In genomic region chr17:43014946-43015519, GRCh38 we compare ENCODE assay signal across 11 cellular contexts. TPM values are rescaled to one million over a fixed set of nuclear protein-coding genes. Genes with fewer than 3 reads are reported as not detected.
DNase-seq lines count a peak whose midpoint lies in the region; ATAC-seq, FAIRE-seq and TF ChIP-seq lines count a peak whose summit lies in the region.
"Had no signal": no experiment of that assay in that cellular context is flagged by ENCODE, and none has a peak within 500 bp of the region (broad histone marks: within the 10 kb centered on the region; RNA-seq: fewer than 3 reads in every experiment).

No MANE protein-coding gene starts in this region.

- peaks cover 31% of the 10 kb centered on the region for H3K36me3 Mint-ChIP-seq in T-helper 2 cell treated with Interferon-gamma antibody and Interleukin-4, amounts not matched to agents 5 μg/mL and 100 μg/mL, for 36 hours (ENCODE audit: low read depth)
- H3K36me3 Mint-ChIP-seq in memory B cell: peaks cover 16% of the 10 kb centered on the region

- no peak for DNase-seq in T-helper 2 cell treated with Interferon-gamma antibody and Interleukin-4, amounts not matched to agents 5 μg/mL and 100 μg/mL, for 36 hours (ENCODE audit: low spot score)
- DNase-seq in T-helper 2 cell: no peak
- no peak for DNase-seq in K562 (ENCODE audit: extremely low read depth in 1 of 4, low spot score in 3 of 4)
- no peak for DNase-seq in memory B cell (ENCODE audit: low spot score in 2 of 2)
- no peak for DNase-seq in stomach
- DNase-seq in NOMO-1 (lab: John Stamatoyannopoulos, UW; ENCODE audit: unreplicated experiment in 2 of 2): no peak
- DNase-seq: NCI-H774, T-helper 1 cell had no signal

- TF ChIP-seq RAD21 in K562 (CRISPR knock-in tag; conservative IDR thresholded peaks at IDR 0.05 in 1 of 2, IDR thresholded peaks at IDR 0.05 in 1 of 2): no peak

- CTCF ChIA-PET in K562 (lab: Yijun Ruan, JAX; ENCODE audit: low intra/inter-chr PET ratio): interaction anchor here (0.5 kb wide), 1 partner anchor 136 kb away, joined by 3 read pairs; no protein-coding TSS in a partner anchor

- H3K79me2 ChIP-seq in K562 (ENCODE audit: control insufficient read depth, insufficient read depth, low read length): peaks cover 21% of the 10 kb centered on the region

- TF ChIP-seq POLR2A in K562 (conservative IDR thresholded peaks at IDR 0.05): no peak
- no peak for TF ChIP-seq POLR2A in stomach (IDR thresholded peaks at IDR 0.05)

- H3K9me1 ChIP-seq in K562 (ENCODE audit: control insufficient read depth, insufficient read depth, low read length): peaks cover 10% of the 10 kb centered on the region

- TF ChIP-seq CTCF in K562 (IDR thresholded peaks at IDR 0.05 in 2 of 3, conservative IDR thresholded peaks at IDR 0.05 in 1 of 3; ENCODE audit: insufficient read depth in 2 of 3, low read depth in 1 of 3, low read length in 3 of 3) (no peak), stomach (IDR thresholded peaks at IDR 0.05) (no peak)

- intact Hi-C loops in K562 (cut with micrococcal nuclease): no loop called here
- intact Hi-C loops in stomach (cut with DNase I; ENCODE audit: low total_unique reads): no loop called here

- H3K9ac ChIP-seq in K562 (ENCODE audit: insufficient read depth in 1 of 2, low read depth in 2 of 2, low read length in 2 of 2): peak overlapping the region in 1 of 2 experiments; percentile 44; a peak in 1 of 4 replicates

- H3K4me1 Mint-ChIP-seq in T-helper 2 cell treated with Interferon-gamma antibody and Interleukin-4, amounts not matched to agents 5 μg/mL and 100 μg/mL, for 36 hours (ENCODE audit: low read depth): peaks cover 21% of the 10 kb centered on the region
- H3K4me1 Mint-ChIP-seq in memory B cell: peaks cover 15% of the 10 kb centered on the region

- H3K27me3 Mint-ChIP-seq in T-helper 2 cell treated with Interferon-gamma antibody and Interleukin-4, amounts not matched to agents 5 μg/mL and 100 μg/mL, for 36 hours (ENCODE audit: low read depth): no peaks in the 10 kb centered on the region
- no peaks in the 10 kb centered on the region for H3K27me3 Mint-ChIP-seq in memory B cell

- no peak for FAIRE-seq in K562 (lab: Jason Lieb, UNC)

- H2AFZ ChIP-seq in K562 (ENCODE audit: low read depth, low read length): no peak overlapping the region

- peaks cover 58% of the 10 kb centered on the region; the same call in 2 of the 3 replicates for H3K36me3 ChIP-seq in K562 (ENCODE audit: control insufficient read depth, insufficient read depth, low read length)
- peaks cover 29 to 71% (median 62%) of the 10 kb centered on the region in 4 donors for H3K36me3 ChIP-seq in stomach

- peak overlapping the region; percentile 63 for H3K27ac Mint-ChIP-seq in T-helper 2 cell treated with Interferon-gamma antibody and Interleukin-4, amounts not matched to agents 5 μg/mL and 100 μg/mL, for 36 hours
- H3K27ac Mint-ChIP-seq in memory B cell: peak overlapping the region; percentile 28

- TF ChIP-seq EP300 in K562 (IDR thresholded peaks at IDR 0.05; ENCODE audit: low read length) (no peak), stomach (IDR thresholded peaks at IDR 0.05) (no peak)

- H3K9me3 ChIP-seq in K562 (replicated peaks; ENCODE audit: control insufficient read depth, insufficient read depth, low read depth, low read length) (no peaks in the 10 kb centered on the region; the same call in 1 of the 2 replicates), stomach (no peaks in the 10 kb centered on the region)

- H3K9me3 Mint-ChIP-seq in T-helper 2 cell treated with Interferon-gamma antibody and Interleukin-4, amounts not matched to agents 5 μg/mL and 100 μg/mL, for 36 hours: no peaks in the 10 kb centered on the region
- H3K9me3 Mint-ChIP-seq in memory B cell: no peaks in the 10 kb centered on the region

- POLR2A ChIA-PET in K562 (lab: Yijun Ruan, JAX): interaction anchor here (0.6 to 1.5 kb wide), 7 partner anchors 9 to 334 kb away, joined by 3 to 7 read pairs (median 4); partner anchors contain the start of genes IFI35 and RPL27

- WGBS in K562 (ENCODE audit: insufficient coverage, low coverage, missing lambda C conversion rate): 90% methylated on average over 7 of the region's 7 CpGs
- 51 to 72% (median 54%) methylated on average over 7 of the region's 7 CpGs for WGBS in stomach, 5 donors

- no peaks in the 10 kb centered on the region for H3K27me3 ChIP-seq in K562 (ENCODE audit: control insufficient read depth in 2 of 2, insufficient read depth in 2 of 2, low read length in 2 of 2)
- no peaks in the 10 kb centered on the region for H3K27me3 ChIP-seq in stomach

- H3K4me2 ChIP-seq in K562 (ENCODE audit: insufficient read depth, low read length): no peak overlapping the region

- no peak overlapping the region for H3K4me3 Mint-ChIP-seq in T-helper 2 cell treated with Interferon-gamma antibody and Interleukin-4, amounts not matched to agents 5 μg/mL and 100 μg/mL, for 36 hours
- no peak overlapping the region for H3K4me3 Mint-ChIP-seq in memory B cell

- peaks cover 28 to 44% of the 10 kb centered on the region in 2 experiments for H3K4me1 ChIP-seq in K562 (replicated peaks in 1 of 2; ENCODE audit: control insufficient read depth in 2 of 2, insufficient read depth in 2 of 2, low read length in 2 of 2)
- H3K4me1 ChIP-seq in stomach: peaks cover 45 to 83% (median 50%) of the 10 kb centered on the region in 4 donors

- H3K4me3 ChIP-seq in K562 (no peak overlapping the region), stomach (no peak overlapping the region)

- BruUV-seq in K562 (replicated peaks; lab: Mats Ljungman, UMichigan): no TSS peak

- in situ Hi-C loops in K562 (cut with MboI): loop anchor here (10.0 kb wide), 1 partner anchor 300 kb away; no protein-coding TSS in a partner anchor

- peaks cover 10% of the 10 kb centered on the region; the same call in 1 of the 2 replicates for H4K20me1 ChIP-seq in K562 (replicated peaks; ENCODE audit: control insufficient read depth, insufficient read depth, low read length)

- ATAC-seq in K562 (no peak), memory B cell (ENCODE audit: low read depth) (no peak), HG02973 (IDR thresholded peaks at IDR 0.05; ENCODE audit: unreplicated experiment) (no peak), HG02623 (IDR thresholded peaks at IDR 0.05; ENCODE audit: unreplicated experiment) (no peak)

- H3K27ac ChIP-seq in K562 (ENCODE audit: extremely low read depth, low read depth, low read length): no peak overlapping the region; the same call in 2 of the 3 replicates
- H3K27ac ChIP-seq in stomach: peak overlapping the region; percentile 3 to 76 (median 64)
- H3K27ac ChIP-seq: 22Rv1 had no signal

RNA-seq across cellular contexts. Expression of gene VAT1, which starts 7.2 kb away (rescaled TPM):
- total RNA-seq in K562 (2011; cell fraction: chromatin; rRNA removed; ENCODE audit: low replicate concordance): 30.5 and 61.9 TPM in 2 replicates
- total RNA-seq in K562 (2011; cell fraction: nucleolus; rRNA removed): 43.8 and 46.4 TPM in 2 replicates
- 40.5 and 42.9 TPM in 2 replicates for total RNA-seq in K562 (2011; cell fraction: nucleoplasm; rRNA removed)
- total RNA-seq in K562 (2014; rRNA removed) (72.5 and 96.7 TPM in 2 replicates), K562 (2014; rRNA removed; fragmentation: Illumina TruSeq; extraction: Trizol) (58.6 and 60.6 TPM in 2 replicates), K562 (2015; rRNA removed; fragmentation: Illumina TruSeq; extraction: Trizol) (94.7 and 97.8 TPM in 2 replicates), K562 (2021) (141 and 153 TPM in 2 replicates), stomach (10 to 100 TPM in 4 of 5 donors, 1 to 10 TPM in 1; 8.2 to 71.7 (median 55.8) TPM)
- polyA plus RNA-seq in K562 (2011; rRNA removed) (46.3 and 61.6 TPM in 2 replicates), K562 (2014; fragmentation: Illumina TruSeq; extraction: Trizol) (108 and 109 TPM in 2 replicates), K562 (2014; fragmentation: Nextera tagmentation; extraction: Ambion mirVana) (10 to 100 TPM; 29.4 to 46.0 TPM), K562 (2014; rRNA removed) (62.2 and 66.7 TPM in 2 replicates), stomach (10 to 100 TPM; 26.5 to 73.6 (median 65.7) TPM)
- polyA plus RNA-seq in K562 (2011; cell fraction: cytosol; rRNA removed): 43.4 and 85.3 TPM in 2 replicates
- 24.4 and 32.6 TPM in 2 replicates for polyA plus RNA-seq in K562 (2011; cell fraction: nucleus; rRNA removed)
- 310 and 384 TPM in 2 replicates for polyA plus RNA-seq in K562 (2012)
- polyA minus RNA-seq in K562 (2011; rRNA and poly(A)+ RNA removed): 83.5 and 143 TPM in 2 replicates
- 71.9 and 78.2 TPM in 2 replicates for polyA minus RNA-seq in K562 (2011; cell fraction: cytosol; rRNA and poly(A)+ RNA removed)
- polyA minus RNA-seq in K562 (2011; cell fraction: nucleus; rRNA and poly(A)+ RNA removed): 13.9 and 17.1 TPM in 2 replicates

RNA-seq across cellular contexts. Expression of gene IFI35, which starts 8.4 kb away (rescaled TPM):
- total RNA-seq in K562 (2011; cell fraction: chromatin; rRNA removed; ENCODE audit: low replicate concordance): 4.9 and 13.4 TPM in 2 replicates
- total RNA-seq in K562 (2011; cell fraction: nucleolus; rRNA removed): 12.0 and 15.2 TPM in 2 replicates
- 8.1 and 8.3 TPM in 2 replicates for total RNA-seq in K562 (2011; cell fraction: nucleoplasm; rRNA removed)
- 11.7 and 13.9 TPM in 2 replicates for total RNA-seq in K562 (2014; rRNA removed)
- 3.9 and 4.7 TPM in 2 replicates for total RNA-seq in K562 (2014; rRNA removed; fragmentation: Illumina TruSeq; extraction: Trizol)
- total RNA-seq in K562 (2015; rRNA removed; fragmentation: Illumina TruSeq; extraction: Trizol): 8.4 and 9.4 TPM in 2 replicates
- 10.6 TPM in 2 replicates for total RNA-seq in K562 (2021)
- polyA plus RNA-seq in K562 (2011; rRNA removed): 5.3 and 7.5 TPM in 2 replicates
- polyA plus RNA-seq in K562 (2011; cell fraction: cytosol; rRNA removed): 8.4 and 15.8 TPM in 2 replicates
- polyA plus RNA-seq in K562 (2011; cell fraction: nucleus; rRNA removed): 8.6 and 12.3 TPM in 2 replicates
- 16.2 and 33.1 TPM in 2 replicates for polyA plus RNA-seq in K562 (2012)
- polyA plus RNA-seq in K562 (2014; fragmentation: Illumina TruSeq; extraction: Trizol): 11.3 TPM in 2 replicates
- 10 to 100 TPM in 1 of 2 experiments, 1 to 10 TPM in 1; 4.4 to 10.2 TPM for polyA plus RNA-seq in K562 (2014; fragmentation: Nextera tagmentation; extraction: Ambion mirVana)
- 12.0 and 13.1 TPM in 2 replicates for polyA plus RNA-seq in K562 (2014; rRNA removed)
- 2.5 and 4.1 TPM in 2 replicates for polyA minus RNA-seq in K562 (2011; rRNA and poly(A)+ RNA removed)
- 2.3 and 3.0 TPM in 2 replicates for polyA minus RNA-seq in K562 (2011; cell fraction: cytosol; rRNA and poly(A)+ RNA removed)
- polyA minus RNA-seq in K562 (2011; cell fraction: nucleus; rRNA and poly(A)+ RNA removed): 3.2 and 3.3 TPM in 2 replicates
- 100 to 1,000 TPM in 1 of 5 donors, 10 to 100 TPM in 2, 1 to 10 TPM in 2; 4.0 to 145 (median 19.5) TPM for total RNA-seq in stomach
- 10 to 100 TPM; 37.6 to 53.0 (median 46.4) TPM for polyA plus RNA-seq in stomach

RNA-seq across cellular contexts. Expression of gene RND2, which starts 10.0 kb away (rescaled TPM):
- total RNA-seq in K562 (2011; cell fraction: chromatin; rRNA removed; ENCODE audit: low replicate concordance): 0.55 and 1.2 TPM in 2 replicates
- 0.53 and 0.83 TPM in 2 replicates for total RNA-seq in K562 (2011; cell fraction: nucleolus; rRNA removed)
- 0.88 and 1.5 TPM in 2 replicates for total RNA-seq in K562 (2011; cell fraction: nucleoplasm; rRNA removed)
- total RNA-seq in K562 (2014; rRNA removed): 0.68 and 1.3 TPM in 2 replicates
- total RNA-seq in K562 (2014; rRNA removed; fragmentation: Illumina TruSeq; extraction: Trizol): 0.98 and 0.99 TPM in 2 replicates
- 1.4 TPM in 2 replicates for total RNA-seq in K562 (2015; rRNA removed; fragmentation: Illumina TruSeq; extraction: Trizol)
- 1.8 TPM in 2 replicates for total RNA-seq in K562 (2021)
- 1.4 and 1.9 TPM in 2 replicates for polyA plus RNA-seq in K562 (2011; rRNA removed)
- polyA plus RNA-seq in K562 (2011; cell fraction: cytosol; rRNA removed): 1.7 and 2.9 TPM in 2 replicates
- 1.1 and 1.3 TPM in 2 replicates for polyA plus RNA-seq in K562 (2011; cell fraction: nucleus; rRNA removed)
- polyA plus RNA-seq in K562 (2012): 1.4 and 2.6 TPM in 2 replicates
- 1.3 TPM in 2 replicates for polyA plus RNA-seq in K562 (2014; fragmentation: Illumina TruSeq; extraction: Trizol)
- polyA plus RNA-seq in K562 (2014; fragmentation: Nextera tagmentation; extraction: Ambion mirVana): under 1 TPM; 0.15 to 0.39 TPM
- 0.77 and 1.8 TPM in 2 replicates for polyA plus RNA-seq in K562 (2014; rRNA removed)
- polyA minus RNA-seq in K562 (2011; rRNA and poly(A)+ RNA removed): 1.1 and 1.8 TPM in 2 replicates
- polyA minus RNA-seq in K562 (2011; cell fraction: cytosol; rRNA and poly(A)+ RNA removed): 0.48 and 0.64 TPM in 2 replicates
- 0.11 and 0.13 TPM in 2 replicates for polyA minus RNA-seq in K562 (2011; cell fraction: nucleus; rRNA and poly(A)+ RNA removed)
- total RNA-seq in stomach: 1 to 10 TPM in 3 of 5 donors, under 1 TPM in 1, not detected in 1; 0.37 to 5.8 (median 2.1) TPM
- 1 to 10 TPM in 2 of 3 donors, under 1 TPM in 1; 0.50 to 1.2 (median 1.2) TPM for polyA plus RNA-seq in stomach

RNA-seq across cellular contexts. Expression of gene RPL27, which starts 16.8 kb away (rescaled TPM):
- 253 and 412 TPM in 2 replicates for total RNA-seq in K562 (2011; cell fraction: chromatin; rRNA removed; ENCODE audit: low replicate concordance)
- total RNA-seq in K562 (2011; cell fraction: nucleolus; rRNA removed): 1,095 and 1,098 TPM in 2 replicates
- total RNA-seq in K562 (2011; cell fraction: nucleoplasm; rRNA removed): 971 and 1,742 TPM in 2 replicates
- total RNA-seq in K562 (2014; rRNA removed) (2,067 and 2,551 TPM in 2 replicates), K562 (2014; rRNA removed; fragmentation: Illumina TruSeq; extraction: Trizol) (2,142 and 2,848 TPM in 2 replicates), K562 (2015; rRNA removed; fragmentation: Illumina TruSeq; extraction: Trizol) (2,702 and 3,023 TPM in 2 replicates), K562 (2021) (1,539 and 1,728 TPM in 2 replicates), stomach (1,000 to 10,000 TPM in 3 of 5 donors, 100 to 1,000 TPM in 2; 251 to 1,639 (median 1,099) TPM)
- polyA plus RNA-seq in K562 (2011; rRNA removed) (5,002 and 6,155 TPM in 2 replicates), K562 (2014; fragmentation: Illumina TruSeq; extraction: Trizol) (4,115 and 4,591 TPM in 2 replicates), K562 (2014; fragmentation: Nextera tagmentation; extraction: Ambion mirVana) (1,000 to 10,000 TPM; 3,710 to 4,120 TPM), K562 (2014; rRNA removed) (3,174 and 4,926 TPM in 2 replicates), stomach (1,000 to 10,000 TPM; 2,693 to 4,199 (median 4,058) TPM)
- 2,939 and 4,172 TPM in 2 replicates for polyA plus RNA-seq in K562 (2011; cell fraction: cytosol; rRNA removed)
- polyA plus RNA-seq in K562 (2011; cell fraction: nucleus; rRNA removed): 1,268 and 1,390 TPM in 2 replicates
- 3,200 and 4,932 TPM in 2 replicates for polyA plus RNA-seq in K562 (2012)
- 945 and 1,386 TPM in 2 replicates for polyA minus RNA-seq in K562 (2011; rRNA and poly(A)+ RNA removed)
- 577 and 776 TPM in 2 replicates for polyA minus RNA-seq in K562 (2011; cell fraction: cytosol; rRNA and poly(A)+ RNA removed)
- 198 and 385 TPM in 2 replicates for polyA minus RNA-seq in K562 (2011; cell fraction: nucleus; rRNA and poly(A)+ RNA removed)

RNA-seq across cellular contexts. Expression of gene RUNDC1, which starts 34.7 kb away (rescaled TPM):
- total RNA-seq in K562 (2011; cell fraction: chromatin; rRNA removed; ENCODE audit: low replicate concordance): 45.7 and 57.8 TPM in 2 replicates
- 36.1 and 40.2 TPM in 2 replicates for total RNA-seq in K562 (2011; cell fraction: nucleolus; rRNA removed)
- total RNA-seq in K562 (2011; cell fraction: nucleoplasm; rRNA removed): 40.8 and 43.7 TPM in 2 replicates
- total RNA-seq in K562 (2014; rRNA removed) (9.4 and 12.0 TPM in 2 replicates), K562 (2014; rRNA removed; fragmentation: Illumina TruSeq; extraction: Trizol) (6.3 and 6.6 TPM in 2 replicates), K562 (2015; rRNA removed; fragmentation: Illumina TruSeq; extraction: Trizol) (9.0 and 9.4 TPM in 2 replicates), K562 (2021) (11.1 and 12.5 TPM in 2 replicates), stomach (10 to 100 TPM; 12.9 to 51.6 (median 15.2) TPM)
- polyA plus RNA-seq in K562 (2011; rRNA removed) (8.1 and 10.5 TPM in 2 replicates), K562 (2014; fragmentation: Illumina TruSeq; extraction: Trizol) (10.5 and 12.6 TPM in 2 replicates), K562 (2014; fragmentation: Nextera tagmentation; extraction: Ambion mirVana) (1 to 10 TPM; 3.4 to 3.6 TPM), K562 (2014; rRNA removed) (8.3 and 8.8 TPM in 2 replicates), stomach (1 to 10 TPM; 5.8 to 7.1 (median 6.6) TPM)
- polyA plus RNA-seq in K562 (2011; cell fraction: cytosol; rRNA removed): 5.6 and 8.2 TPM in 2 replicates
- 7.3 and 11.3 TPM in 2 replicates for polyA plus RNA-seq in K562 (2011; cell fraction: nucleus; rRNA removed)
- polyA plus RNA-seq in K562 (2012): 10.6 and 11.1 TPM in 2 replicates
- 12.3 and 18.9 TPM in 2 replicates for polyA minus RNA-seq in K562 (2011; rRNA and poly(A)+ RNA removed)
- 4.2 and 8.2 TPM in 2 replicates for polyA minus RNA-seq in K562 (2011; cell fraction: cytosol; rRNA and poly(A)+ RNA removed)
- 5.3 and 8.8 TPM in 2 replicates for polyA minus RNA-seq in K562 (2011; cell fraction: nucleus; rRNA and poly(A)+ RNA removed)
